2 cellular contexts compared by ENCODE assay signal in the genomic region with DNA sequence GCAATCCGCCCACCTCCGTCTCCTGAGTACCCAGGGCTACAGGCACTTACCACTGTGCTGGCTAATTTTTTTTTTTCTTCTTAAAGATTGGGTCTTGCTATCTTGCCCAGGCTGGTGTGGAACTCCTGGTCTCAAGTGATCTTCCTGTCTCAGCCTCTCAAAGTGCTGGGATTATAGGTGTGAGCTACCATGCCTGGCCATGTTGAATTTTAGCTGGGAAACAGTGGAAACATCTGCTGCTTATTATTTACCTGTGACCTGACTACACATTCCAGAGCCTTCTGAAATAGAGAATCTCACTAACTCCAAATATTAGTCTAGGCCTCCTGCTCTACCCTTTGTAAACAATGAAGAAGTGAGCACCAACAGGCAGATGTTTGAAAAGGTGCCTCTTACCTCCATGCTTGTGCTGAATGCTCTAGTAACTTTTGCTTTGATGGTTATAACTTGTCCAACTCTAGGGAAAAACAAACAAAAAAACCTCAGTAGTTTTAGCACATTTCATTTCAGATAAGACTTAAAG.
TF ChIP-seq lines count a peak whose summit lies in the region.

No MANE protein-coding gene starts in this region.

TF ChIP-seq in WTC11, 78 proteins besides CTCF, POLR2A, EP300 and RAD21:
- TF ChIP-seq ESRRA (CRISPR knock-in tag; IDR thresholded peaks at IDR 0.05; ENCODE audit: borderline replicate concordance): no peak
- TF ChIP-seq, protein P1, sequence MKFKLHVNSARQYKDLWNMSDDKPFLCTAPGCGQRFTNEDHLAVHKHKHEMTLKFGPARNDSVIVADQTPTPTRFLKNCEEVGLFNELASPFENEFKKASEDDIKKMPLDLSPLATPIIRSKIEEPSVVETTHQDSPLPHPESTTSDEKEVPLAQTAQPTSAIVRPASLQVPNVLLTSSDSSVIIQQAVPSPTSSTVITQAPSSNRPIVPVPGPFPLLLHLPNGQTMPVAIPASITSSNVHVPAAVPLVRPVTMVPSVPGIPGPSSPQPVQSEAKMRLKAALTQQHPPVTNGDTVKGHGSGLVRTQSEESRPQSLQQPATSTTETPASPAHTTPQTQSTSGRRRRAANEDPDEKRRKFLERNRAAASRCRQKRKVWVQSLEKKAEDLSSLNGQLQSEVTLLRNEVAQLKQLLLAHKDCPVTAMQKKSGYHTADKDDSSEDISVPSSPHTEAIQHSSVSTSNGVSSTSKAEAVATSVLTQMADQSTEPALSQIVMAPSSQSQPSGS (CRISPR knock-in tag; IDR thresholded peaks at IDR 0.05; ENCODE audit: borderline replicate concordance, low read depth): no peak
- TF ChIP-seq, protein P2, sequence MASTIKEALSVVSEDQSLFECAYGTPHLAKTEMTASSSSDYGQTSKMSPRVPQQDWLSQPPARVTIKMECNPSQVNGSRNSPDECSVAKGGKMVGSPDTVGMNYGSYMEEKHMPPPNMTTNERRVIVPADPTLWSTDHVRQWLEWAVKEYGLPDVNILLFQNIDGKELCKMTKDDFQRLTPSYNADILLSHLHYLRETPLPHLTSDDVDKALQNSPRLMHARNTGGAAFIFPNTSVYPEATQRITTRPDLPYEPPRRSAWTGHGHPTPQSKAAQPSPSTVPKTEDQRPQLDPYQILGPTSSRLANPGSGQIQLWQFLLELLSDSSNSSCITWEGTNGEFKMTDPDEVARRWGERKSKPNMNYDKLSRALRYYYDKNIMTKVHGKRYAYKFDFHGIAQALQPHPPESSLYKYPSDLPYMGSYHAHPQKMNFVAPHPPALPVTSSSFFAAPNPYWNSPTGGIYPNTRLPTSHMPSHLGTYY (CRISPR knock-in tag; IDR thresholded peaks at IDR 0.05): no peak
- TF ChIP-seq ZNF425 (CRISPR knock-in tag; conservative IDR thresholded peaks at IDR 0.05): no peak
- no peak for TF ChIP-seq ZNF671 (CRISPR knock-in tag; IDR thresholded peaks at IDR 0.05)
- TF ChIP-seq GABPB1 (CRISPR knock-in tag; IDR thresholded peaks at IDR 0.05): peak; percentile 9; the same call in 1 of the 2 replicates
- TF ChIP-seq RORB (CRISPR knock-in tag; IDR thresholded peaks at IDR 0.05): no peak

TF ChIP-seq in HepG2, 621 proteins besides CTCF, POLR2A, EP300 and RAD21 (continues in another document):
- TF ChIP-seq E2F5 (CRISPR knock-in tag; conservative IDR thresholded peaks at IDR 0.05) (no peak), ADNP (CRISPR knock-in tag; IDR thresholded peaks at IDR 0.05) (no peak), HOXA7 (CRISPR knock-in tag; IDR thresholded peaks at IDR 0.05) (no peak), ZNF44 (CRISPR knock-in tag; IDR thresholded peaks at IDR 0.05) (no peak), MTF2 (CRISPR knock-in tag; IDR thresholded peaks at IDR 0.05; ENCODE audit: borderline replicate concordance) (no peak), MLX (CRISPR knock-in tag; IDR thresholded peaks at IDR 0.05) (peak; percentile 76), SRF (IDR thresholded peaks at IDR 0.05; ENCODE audit: low read depth, low read length) (no peak), ZNF816 (CRISPR knock-in tag; IDR thresholded peaks at IDR 0.05; ENCODE audit: borderline replicate concordance) (no peak; the same call in 1 of the 2 replicates), RARG (CRISPR knock-in tag; IDR thresholded peaks at IDR 0.05; ENCODE audit: low read depth) (no peak), NCOA5 (CRISPR knock-in tag; IDR thresholded peaks at IDR 0.05) (no peak), XBP1 (CRISPR knock-in tag; IDR thresholded peaks at IDR 0.05) (no peak), ZBTB21 (CRISPR knock-in tag; IDR thresholded peaks at IDR 0.05) (no peak), TGIF2 (CRISPR knock-in tag; IDR thresholded peaks at IDR 0.05) (no peak), PAWR (CRISPR knock-in tag; IDR thresholded peaks at IDR 0.05; ENCODE audit: borderline replicate concordance) (no peak), ZBTB43 (CRISPR knock-in tag; conservative IDR thresholded peaks at IDR 0.05) (no peak), IRF2 (CRISPR knock-in tag; IDR thresholded peaks at IDR 0.05) (no peak), ZBTB2 (CRISPR knock-in tag; IDR thresholded peaks at IDR 0.05; ENCODE audit: low read depth) (no peak), THRA (CRISPR knock-in tag; IDR thresholded peaks at IDR 0.05; ENCODE audit: borderline replicate concordance) (peak; percentile 71; the same call in 1 of the 2 replicates), ZBTB39 (CRISPR knock-in tag; IDR thresholded peaks at IDR 0.05) (no peak; the same call in 1 of the 2 replicates), ZNF878 (CRISPR knock-in tag; IDR thresholded peaks at IDR 0.05) (peak; percentile 75; the same call in 1 of the 2 replicates), CHD4 (IDR thresholded peaks at IDR 0.05; ENCODE audit: borderline replicate concordance, low read length) (no peak), U2AF1 (optimal IDR thresholded peaks at IDR 0.05; ENCODE audit: low read depth, low read length) (no peak), ZEB1 (IDR thresholded peaks at IDR 0.05; ENCODE audit: insufficient replicate concordance, low read depth) (peak; percentile 95), ZNF276 (CRISPR knock-in tag; IDR thresholded peaks at IDR 0.05; ENCODE audit: low read depth) (no peak), MIER2 (CRISPR knock-in tag; IDR thresholded peaks at IDR 0.05) (no peak), NFRKB (IDR thresholded peaks at IDR 0.05) (no peak), NCOA2 (CRISPR knock-in tag; IDR thresholded peaks at IDR 0.05) (peak; percentile 89), TCF7 (IDR thresholded peaks at IDR 0.05; ENCODE audit: low read depth) (peak; percentile 92), ZNF205 (CRISPR knock-in tag; IDR thresholded peaks at IDR 0.05) (0 out of 2 replicates have a peak, but pooled peaks have one; percentile 71)
- TF ChIP-seq, protein P3, sequence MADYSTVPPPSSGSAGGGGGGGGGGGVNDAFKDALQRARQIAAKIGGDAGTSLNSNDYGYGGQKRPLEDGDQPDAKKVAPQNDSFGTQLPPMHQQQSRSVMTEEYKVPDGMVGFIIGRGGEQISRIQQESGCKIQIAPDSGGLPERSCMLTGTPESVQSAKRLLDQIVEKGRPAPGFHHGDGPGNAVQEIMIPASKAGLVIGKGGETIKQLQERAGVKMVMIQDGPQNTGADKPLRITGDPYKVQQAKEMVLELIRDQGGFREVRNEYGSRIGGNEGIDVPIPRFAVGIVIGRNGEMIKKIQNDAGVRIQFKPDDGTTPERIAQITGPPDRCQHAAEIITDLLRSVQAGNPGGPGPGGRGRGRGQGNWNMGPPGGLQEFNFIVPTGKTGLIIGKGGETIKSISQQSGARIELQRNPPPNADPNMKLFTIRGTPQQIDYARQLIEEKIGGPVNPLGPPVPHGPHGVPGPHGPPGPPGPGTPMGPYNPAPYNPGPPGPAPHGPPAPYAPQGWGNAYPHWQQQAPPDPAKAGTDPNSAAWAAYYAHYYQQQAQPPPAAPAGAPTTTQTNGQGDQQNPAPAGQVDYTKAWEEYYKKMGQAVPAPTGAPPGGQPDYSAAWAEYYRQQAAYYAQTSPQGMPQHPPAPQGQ (CRISPR knock-in tag; IDR thresholded peaks at IDR 0.05; ENCODE audit: borderline replicate concordance): no peak
- TF ChIP-seq, protein P4, sequence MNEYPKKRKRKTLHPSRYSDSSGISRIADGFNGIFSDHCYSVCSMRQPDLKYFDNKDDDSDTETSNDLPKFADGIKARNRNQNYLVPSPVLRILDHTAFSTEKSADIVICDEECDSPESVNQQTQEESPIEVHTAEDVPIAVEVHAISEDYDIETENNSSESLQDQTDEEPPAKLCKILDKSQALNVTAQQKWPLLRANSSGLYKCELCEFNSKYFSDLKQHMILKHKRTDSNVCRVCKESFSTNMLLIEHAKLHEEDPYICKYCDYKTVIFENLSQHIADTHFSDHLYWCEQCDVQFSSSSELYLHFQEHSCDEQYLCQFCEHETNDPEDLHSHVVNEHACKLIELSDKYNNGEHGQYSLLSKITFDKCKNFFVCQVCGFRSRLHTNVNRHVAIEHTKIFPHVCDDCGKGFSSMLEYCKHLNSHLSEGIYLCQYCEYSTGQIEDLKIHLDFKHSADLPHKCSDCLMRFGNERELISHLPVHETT (CRISPR knock-in tag; conservative IDR thresholded peaks at IDR 0.05): no peak
- TF ChIP-seq, protein P5, sequence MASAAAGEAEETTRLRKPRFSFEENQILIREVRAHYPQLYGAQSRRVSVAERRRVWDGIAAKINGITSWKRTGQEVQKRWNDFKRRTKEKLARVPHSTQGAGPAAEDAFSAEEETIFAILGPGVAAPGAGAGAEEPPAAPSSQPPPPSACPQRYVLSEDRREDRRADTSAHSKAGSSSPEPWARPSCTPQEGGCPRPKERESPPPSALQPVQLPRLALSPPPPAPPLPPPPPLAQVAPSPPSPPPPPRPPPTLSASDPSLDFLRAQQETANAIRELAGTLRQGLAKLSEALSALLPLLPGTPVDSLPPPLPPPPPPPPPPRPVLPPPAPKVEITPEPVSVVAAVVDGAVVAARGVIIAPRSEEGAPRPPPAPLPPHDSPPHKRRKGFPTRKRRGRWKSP (CRISPR knock-in tag; IDR thresholded peaks at IDR 0.05): peak; percentile 50; the same call in 1 of the 2 replicates
- TF ChIP-seq, protein P6, sequence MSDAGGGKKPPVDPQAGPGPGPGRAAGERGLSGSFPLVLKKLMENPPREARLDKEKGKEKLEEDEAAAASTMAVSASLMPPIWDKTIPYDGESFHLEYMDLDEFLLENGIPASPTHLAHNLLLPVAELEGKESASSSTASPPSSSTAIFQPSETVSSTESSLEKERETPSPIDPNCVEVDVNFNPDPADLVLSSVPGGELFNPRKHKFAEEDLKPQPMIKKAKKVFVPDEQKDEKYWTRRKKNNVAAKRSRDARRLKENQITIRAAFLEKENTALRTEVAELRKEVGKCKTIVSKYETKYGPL (CRISPR knock-in tag; IDR thresholded peaks at IDR 0.05): no peak
